Comparison of ENCODE assay signal across 8 cellular contexts in the genomic region with DNA sequence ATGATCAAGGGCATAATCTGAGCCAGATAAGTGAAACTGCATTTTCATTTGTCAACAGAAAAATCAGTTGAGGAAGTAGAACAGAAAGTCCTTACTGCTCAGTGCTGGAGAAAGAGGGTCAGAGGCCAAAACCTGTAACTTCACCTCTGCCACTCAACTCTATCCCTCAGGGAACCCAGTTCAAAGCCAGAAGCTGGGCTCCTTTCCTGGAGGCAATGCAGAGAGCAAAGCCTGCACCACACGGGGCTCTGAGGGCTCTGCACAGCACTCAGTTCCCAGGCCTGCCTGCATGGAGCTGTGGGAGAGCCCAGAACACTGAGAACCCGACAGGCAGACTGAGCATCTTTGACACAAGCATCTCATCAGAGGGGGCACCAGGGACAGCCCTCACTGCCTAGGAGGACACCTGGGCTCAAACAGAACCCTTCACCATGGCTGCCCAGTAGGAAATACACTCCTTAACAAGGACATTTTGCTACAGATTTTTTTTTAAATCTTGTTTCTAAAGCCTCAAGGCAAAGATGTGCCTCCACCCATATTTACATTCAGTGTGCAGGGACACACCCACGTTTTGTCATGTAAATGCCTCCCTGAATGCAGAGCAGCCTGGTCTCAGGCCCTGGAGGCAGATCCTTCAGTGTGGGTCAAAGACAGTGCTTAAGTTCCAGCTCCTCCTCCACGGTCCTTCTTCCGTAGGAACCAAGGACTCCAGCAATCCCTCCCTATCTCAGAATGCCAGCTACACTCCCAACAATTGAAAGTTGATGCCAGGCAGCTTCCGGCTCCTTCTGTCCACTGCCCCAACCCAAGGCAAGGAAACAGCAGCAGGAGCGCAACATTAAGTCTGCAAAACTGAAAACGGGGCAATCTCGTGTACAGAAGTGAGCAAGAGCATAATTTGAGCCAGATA. TPM values are rescaled to one million over a fixed set of nuclear protein-coding genes. Genes with fewer than 3 reads are reported as not detected.
DNase-seq lines count a peak whose midpoint lies in the region; ATAC-seq, FAIRE-seq and TF ChIP-seq lines count a peak whose summit lies in the region.

No MANE protein-coding gene starts in this region.

- intact Hi-C loops in MCF 10A (cut with micrococcal nuclease), result no loop called here

- no peak overlapping the region for H3K4me2 ChIP-seq in trophoblast cell (ENCODE audit: low read length)

- H2AFZ ChIP-seq in trophoblast cell (ENCODE audit: insufficient read depth, low read length, poor library complexity), result no peak overlapping the region

- no peak overlapping the region for H4K91ac ChIP-seq in trophoblast cell (ENCODE audit: low read depth, low read length)

- ATAC-seq in HG03135 (IDR thresholded peaks at IDR 0.05; ENCODE audit: unreplicated experiment) (peak; percentile 1), HG02623 (IDR thresholded peaks at IDR 0.05; ENCODE audit: unreplicated experiment) (no peak)

- H3K27me3 ChIP-seq in bronchial epithelial cell (ENCODE audit: control insufficient read depth, insufficient read depth, low read length), result no peaks in the 10 kb centered on the region
- H3K27me3 ChIP-seq in trophoblast cell (ENCODE audit: insufficient read depth, low read length), result no peaks in the 10 kb centered on the region

- H3K27ac ChIP-seq in trophoblast cell (ENCODE audit: low read depth, low read length), result no peak overlapping the region

- no peak overlapping the region for H3K4ac ChIP-seq in trophoblast cell (ENCODE audit: low read depth, low read length)

- no peak overlapping the region for H3K27ac Mint-ChIP-seq in MCF 10A (ENCODE audit: low read depth, unreplicated experiment)

- H3K36me3 Mint-ChIP-seq in MCF 10A (ENCODE audit: insufficient read depth, unreplicated experiment), result no peaks in the 10 kb centered on the region

- TF ChIP-seq CTCF in bronchial epithelial cell (IDR thresholded peaks at IDR 0.05; ENCODE audit: insufficient read depth, low read length, severe bottlenecking), result no peak
- no peak for TF ChIP-seq CTCF in MCF 10A (IDR thresholded peaks at IDR 0.05; ENCODE audit: unreplicated experiment)

- H3K23ac ChIP-seq in trophoblast cell (ENCODE audit: low read length), result no peak overlapping the region

- POLR2A ChIA-PET in MCF 10A (lab: Yijun Ruan, JAX), result interaction anchor here (1.0 kb wide), 1 partner anchor 163 kb away, joined by 4 read pairs; no protein-coding TSS in a partner anchor

- H3K14ac ChIP-seq in trophoblast cell (ENCODE audit: low read length), result no peak overlapping the region

- peak; percentile 24 for TF ChIP-seq POLR2A in GM19193 (IDR thresholded peaks at IDR 0.05; ENCODE audit: extremely low read depth, insufficient read depth, insufficient read length)

- no peaks in the 10 kb centered on the region for H3K27me3 Mint-ChIP-seq in MCF 10A (ENCODE audit: insufficient read depth, unreplicated experiment)

- peaks cover 1% of the 10 kb centered on the region for H3K36me3 ChIP-seq in bronchial epithelial cell (ENCODE audit: control insufficient read depth, insufficient read depth, low read length)
- peaks cover 2 to 3% of the 10 kb centered on the region in 2 experiments for H3K36me3 ChIP-seq in trophoblast cell (ENCODE audit: control insufficient read depth in 1 of 2, insufficient read depth in 2 of 2, low read length in 2 of 2)

- no peak overlapping the region for H2BK12ac ChIP-seq in trophoblast cell (ENCODE audit: low read length)

- peaks cover 3% of the 10 kb centered on the region for H3K9me3 ChIP-seq in trophoblast cell (ENCODE audit: insufficient read depth, low read depth, low read length)

- no peak overlapping the region for H4K12ac ChIP-seq in trophoblast cell (ENCODE audit: low read depth, low read length)

- BruUV-seq in MCF 10A (replicated peaks; lab: Mats Ljungman, UMichigan), result no TSS peak

- H3K4me3 Mint-ChIP-seq in MCF 10A (ENCODE audit: unreplicated experiment), result no peak overlapping the region

- H2BK120ac ChIP-seq in trophoblast cell (ENCODE audit: insufficient read depth, low read length, poor library complexity), result no peak overlapping the region

- no peak overlapping the region for H2AK5ac ChIP-seq in trophoblast cell (ENCODE audit: low read length)

- FAIRE-seq in bronchial epithelial cell (lab: Jason Lieb, UNC), result no peak

- no peaks in the 10 kb centered on the region for H3K79me1 ChIP-seq in trophoblast cell (ENCODE audit: low read length)

- H3K4me1 Mint-ChIP-seq in MCF 10A (ENCODE audit: insufficient read depth, unreplicated experiment), result peaks cover 13% of the 10 kb centered on the region

- no peak overlapping the region for H3K9ac ChIP-seq in trophoblast cell (ENCODE audit: low read length)

- H3K18ac ChIP-seq in trophoblast cell (ENCODE audit: low read length), result no peak overlapping the region

- peaks cover 0 to 3% of the 10 kb centered on the region in 2 experiments for H3K4me1 ChIP-seq in trophoblast cell (ENCODE audit: control insufficient read depth in 1 of 2, insufficient read depth in 2 of 2, low read length in 2 of 2)

- WGBS in trophoblast cell (ENCODE audit: extremely low coverage, insufficient coverage, insufficient read length), result no CpG with 5 or more reads among the region's 9 CpGs

- no peak overlapping the region for H2BK5ac ChIP-seq in trophoblast cell (ENCODE audit: low read depth, low read length, poor library complexity)

- no peaks in the 10 kb centered on the region for H3K79me2 ChIP-seq in trophoblast cell (ENCODE audit: control insufficient read depth, insufficient read depth, low read length, poor library complexity)

- CTCF ChIA-PET in MCF 10A (lab: Yijun Ruan, JAX), result interaction anchor here (0.6 to 5.3 kb wide), 6 partner anchors 39 to 812 kb away, joined by 3 to 30 read pairs (median 4); no protein-coding TSS in a partner anchor

- DNase-seq in bronchial epithelial cell (ENCODE audit: low read depth) (peak; percentile 18), trophoblast cell (peak; percentile 82 to 93), NCI-H345 treated with DMSO at 0.1 percent for 48 hours (lab: John Stamatoyannopoulos, UW; ENCODE audit: unreplicated experiment) (no peak), NCI-H1930 (lab: John Stamatoyannopoulos, UW) (no peak), MCF 10A (ENCODE audit: unreplicated experiment) (no peak)

- H4K8ac ChIP-seq in trophoblast cell (ENCODE audit: low read depth, low read length), result no peak overlapping the region

- H3K9me3 Mint-ChIP-seq in MCF 10A (ENCODE audit: unreplicated experiment), result no peaks in the 10 kb centered on the region

- H3K4me3 ChIP-seq in bronchial epithelial cell (ENCODE audit: low read depth, low read length) (no peak overlapping the region), trophoblast cell (ENCODE audit: low read depth, low read length) (no peak overlapping the region)

RNA-seq across cellular contexts. Expression of a gene that starts 6.6 kb away (rescaled TPM):
- 13.2 and 15.0 TPM in 2 replicates for total RNA-seq in bronchial epithelial cell
- polyA plus RNA-seq in trophoblast cell (2013), result 10.8 and 11.8 TPM in 2 replicates
- 8.0 and 10.3 TPM in 2 replicates for total RNA-seq in MCF 10A (2022)

RNA-seq across cellular contexts. Expression of a gene that starts 49.4 kb away (rescaled TPM):
- total RNA-seq in bronchial epithelial cell, result 11.8 and 14.0 TPM in 2 replicates
- polyA plus RNA-seq in trophoblast cell (2013), result 12.1 and 12.8 TPM in 2 replicates
- total RNA-seq in MCF 10A (2022), result 23.8 and 31.0 TPM in 2 replicates

Comparison
In these comparisons a context has a peak if more than half of its experiments do, and no peak if none do; other contexts are left out.
1. DNase-seq: peak in bronchial epithelial cell (single experiment) and trophoblast cell (2 of 2); none in NCI-H345 treated with DMSO at 0.1 percent for 48 hours (single experiment), NCI-H1930 (0 of 2) and MCF 10A (single experiment).